15 cellular contexts compared by ENCODE assay signal in genomic region chr13:113975416-113975815, GRCh38. TPM values are rescaled to one million over a fixed set of nuclear protein-coding genes. Genes with fewer than 3 reads are reported as not detected.
"Had no signal": no experiment of that assay in that cellular context is flagged by ENCODE, and none has a peak within 500 bp of the region (broad histone marks: within the 10 kb centered on the region; RNA-seq: fewer than 3 reads in every experiment).

No MANE protein-coding gene starts in this region.

- ATAC-seq: activated CD8-positive, alpha-beta memory T cell treated with anti-CD3 and anti-CD28 coated beads, Interleukin-2, amount 10 ng/mL, durations not matched to agents 7 days and 5 days; stimulated activated memory B cell treated with anti-CD40 and anti-IgM and Interleukin-4, amounts not matched to agents 10 μg/mL and 1 μg/mL and 100 μg/mL, for 72 hours had no signal

- H3K9me3 ChIP-seq: ascending aorta, esophagus squamous epithelium, upper lobe of left lung had no signal

- H3K27me3 ChIP-seq: ascending aorta, esophagus squamous epithelium, upper lobe of left lung had no signal

- H3K4me2 ChIP-seq: smooth muscle cell had no signal

- H3K27ac ChIP-seq: ascending aorta, esophagus squamous epithelium, upper lobe of left lung had no signal

- H3K4me1 Mint-ChIP-seq: activated CD8-positive, alpha-beta memory T cell treated with anti-CD3 and anti-CD28 coated beads, Interleukin-2, amount 10 ng/mL, durations not matched to agents 7 days and 5 days; activated naive CD8-positive, alpha-beta T cell treated with anti-CD3 and anti-CD28 coated beads for 36 hours had no signal

- H3K27ac Mint-ChIP-seq: activated CD8-positive, alpha-beta memory T cell treated with anti-CD3 and anti-CD28 coated beads, Interleukin-2, amount 10 ng/mL, durations not matched to agents 7 days and 5 days; stimulated activated memory B cell treated with anti-CD40 and anti-IgM and Interleukin-4, amounts not matched to agents 10 μg/mL and 1 μg/mL and 100 μg/mL, for 72 hours had no signal

- H3K27me3 Mint-ChIP-seq: activated CD8-positive, alpha-beta memory T cell treated with anti-CD3 and anti-CD28 coated beads, Interleukin-2, amount 10 ng/mL, durations not matched to agents 7 days and 5 days; activated naive CD8-positive, alpha-beta T cell treated with anti-CD3 and anti-CD28 coated beads for 36 hours; activated T-cell treated with anti-CD3 and anti-CD28 coated beads, Interleukin-2, amount 50 U/mL, for 24 hours; stimulated activated memory B cell treated with anti-CD40 and anti-IgM and Interleukin-4, amounts not matched to agents 10 μg/mL and 1 μg/mL and 100 μg/mL, for 72 hours had no signal

- H3K4me3 ChIP-seq: ascending aorta, esophagus squamous epithelium, smooth muscle cell, upper lobe of left lung had no signal

- H3K9me3 Mint-ChIP-seq: activated naive CD8-positive, alpha-beta T cell treated with anti-CD3 and anti-CD28 coated beads for 36 hours; activated T-cell treated with anti-CD3 and anti-CD28 coated beads, Interleukin-2, amount 50 U/mL, for 24 hours had no signal

- H3K4me3 Mint-ChIP-seq: activated CD8-positive, alpha-beta memory T cell treated with anti-CD3 and anti-CD28 coated beads, Interleukin-2, amount 10 ng/mL, durations not matched to agents 7 days and 5 days; activated naive CD8-positive, alpha-beta T cell treated with anti-CD3 and anti-CD28 coated beads for 36 hours; activated T-cell treated with anti-CD3 and anti-CD28 coated beads, Interleukin-2, amount 50 U/mL, for 24 hours; stimulated activated memory B cell treated with anti-CD40 and anti-IgM and Interleukin-4, amounts not matched to agents 10 μg/mL and 1 μg/mL and 100 μg/mL, for 72 hours had no signal

- DNase-seq: activated CD4-positive, alpha-beta T cell treated with anti-CD3 and anti-CD28 coated beads for 1 hour; activated CD4-positive, alpha-beta T cell treated with anti-CD3 and anti-CD28 coated beads, Interleukin-2, amount 50 U/mL, for 48 hours; activated CD8-positive, alpha-beta memory T cell treated with anti-CD3 and anti-CD28 coated beads, Interleukin-2, amount 10 ng/mL, durations not matched to agents 7 days and 5 days; activated gamma-delta T cell; activated naive CD8-positive, alpha-beta T cell treated with anti-CD3 and anti-CD28 coated beads for 36 hours; activated T-cell treated with anti-CD3 and anti-CD28 coated beads, Interleukin-2, amount 50 U/mL, for 24 hours; esophagus squamous epithelium; foreskin fibroblast; mesenchymal stem cell had no signal

RNA-seq across cellular contexts. Expression of gene C13orf46, which starts 1.5 kb away (rescaled TPM):
- total RNA-seq: bronchial epithelial cell, esophagus squamous epithelium had no signal
- polyA plus RNA-seq: neural cell had no signal
